In genomic region chr2:72973566-72974435, GRCh38 we compare ENCODE assay signal across 8 cellular contexts. TPM values are rescaled to one million over a fixed set of nuclear protein-coding genes. Genes with fewer than 3 reads are reported as not detected.
A peak's percentile ranks its signal among the peaks of the same experiment; 100 is the strongest.
DNase-seq lines count a peak whose midpoint lies in the region; ATAC-seq, FAIRE-seq and TF ChIP-seq lines count a peak whose summit lies in the region.

No MANE protein-coding gene starts in this region.

- H3K27ac ChIP-seq in DND-41 (ENCODE audit: low read length) (no peak overlapping the region), PC-3 (ENCODE audit: low read length) (no peak overlapping the region)

- no peak overlapping the region for H3K4me2 ChIP-seq in DND-41 (ENCODE audit: insufficient read depth, low read length)
- H3K4me2 ChIP-seq in PC-3 (ENCODE audit: low read length), result no peak overlapping the region

- no peak overlapping the region for H3K4me3 Mint-ChIP-seq in activated naive CD8-positive, alpha-beta T cell treated with anti-CD3 and anti-CD28 coated beads, Interleukin-2, amount 10 ng/mL, durations not matched to agents 7 days and 5 days

- TF ChIP-seq CTCF in DND-41 (IDR thresholded peaks at IDR 0.05; ENCODE audit: borderline replicate concordance, extremely low read depth, low read length, poor library complexity, severe bottlenecking) (peak; percentile 84), PC-3 (conservative IDR thresholded peaks at IDR 0.05; ENCODE audit: low read depth, low read length) (peak; percentile 83)

- H3K27ac Mint-ChIP-seq in activated naive CD8-positive, alpha-beta T cell treated with anti-CD3 and anti-CD28 coated beads, Interleukin-2, amount 10 ng/mL, durations not matched to agents 7 days and 5 days, result no peak overlapping the region

- DNase-seq in DND-41 (peak; percentile 59), HTR-8/SVneo (ENCODE audit: insufficient read length, low spot score) (peak; percentile 85), PC-3 (peak; percentile 72), left ventricle myocardium superior (peak; percentile 45), middle frontal gyrus (ENCODE audit: extremely low spot score, low spot score) (no peak)
- peak; percentile 49 for DNase-seq in activated naive CD8-positive, alpha-beta T cell treated with anti-CD3 and anti-CD28 coated beads, Interleukin-2, amount 10 ng/mL, durations not matched to agents 7 days and 5 days
- peak; percentile 14 for DNase-seq in stimulated activated CD4-positive, alpha-beta T cell treated with anti-CD3 and anti-CD28 coated beads, Interleukin-12 subunit alpha, Interleukin-12 subunit beta, amount 100 ng/mL, for 4 hours

- H3K9me2 ChIP-seq in PC-3 (replicated peaks; ENCODE audit: low read length), result no peaks in the 10 kb centered on the region

- peak; percentile 96 for ATAC-seq in DND-41 (ENCODE audit: insufficient read depth, low read depth)
- ATAC-seq in GM21381 (IDR thresholded peaks at IDR 0.05; ENCODE audit: unreplicated experiment), result peak; percentile 86
- ATAC-seq in PC-3, result peak; percentile 96
- ATAC-seq in activated naive CD8-positive, alpha-beta T cell treated with anti-CD3 and anti-CD28 coated beads, Interleukin-2, amount 10 ng/mL, durations not matched to agents 7 days and 5 days (ENCODE audit: low read depth), result peak; percentile 88
- peak; percentile 88 for ATAC-seq in left ventricle myocardium superior

- H3K9ac ChIP-seq in DND-41 (ENCODE audit: low read depth, low read length) (no peak overlapping the region), PC-3 (ENCODE audit: low read length) (no peak overlapping the region)

- intact Hi-C loops in PC-3 (cut with micrococcal nuclease), result loop anchor here (1.0 kb wide), 1 partner anchor 82 kb away; no protein-coding TSS in a partner anchor
- intact Hi-C loops in left ventricle myocardium superior (cut with micrococcal nuclease), result no loop called here

- H3K27me3 Mint-ChIP-seq in activated naive CD8-positive, alpha-beta T cell treated with anti-CD3 and anti-CD28 coated beads, Interleukin-2, amount 10 ng/mL, durations not matched to agents 7 days and 5 days, result peaks cover 4% of the 10 kb centered on the region

- FAIRE-seq in HTR-8/SVneo (lab: Jason Lieb, UNC), result peak; percentile 73

- no peaks in the 10 kb centered on the region for H3K79me2 ChIP-seq in DND-41 (ENCODE audit: insufficient read depth, low read length)
- H3K79me2 ChIP-seq in PC-3 (ENCODE audit: low read length), result no peaks in the 10 kb centered on the region

- H2AFZ ChIP-seq in DND-41 (ENCODE audit: low read depth, low read length), result no peak overlapping the region
- H2AFZ ChIP-seq in PC-3 (ENCODE audit: low read length), result no peak overlapping the region

- no peaks in the 10 kb centered on the region for H3K9me3 Mint-ChIP-seq in activated naive CD8-positive, alpha-beta T cell treated with anti-CD3 and anti-CD28 coated beads, Interleukin-2, amount 10 ng/mL, durations not matched to agents 7 days and 5 days

- H3F3A ChIP-seq in PC-3 (ENCODE audit: low read length, unreplicated experiment), result no peaks in the 10 kb centered on the region

- H3K4me1 ChIP-seq in DND-41 (ENCODE audit: insufficient read depth, low read length) (no peaks in the 10 kb centered on the region), PC-3 (ENCODE audit: insufficient read depth, low read length) (no peaks in the 10 kb centered on the region)

- H3K27me3 ChIP-seq in DND-41 (ENCODE audit: insufficient read depth, low read length, poor library complexity) (no peaks in the 10 kb centered on the region), PC-3 (ENCODE audit: low read length) (no peaks in the 10 kb centered on the region)

- H4K20me1 ChIP-seq in DND-41 (ENCODE audit: insufficient read depth, low read length) (no peaks in the 10 kb centered on the region), PC-3 (ENCODE audit: low read length) (no peaks in the 10 kb centered on the region)

- H3K4me3 ChIP-seq in DND-41 (ENCODE audit: low read depth in 1 of 2, low read length in 2 of 2) (no peak overlapping the region), PC-3 (ENCODE audit: low read length) (no peak overlapping the region)

- H3K36me3 Mint-ChIP-seq in activated naive CD8-positive, alpha-beta T cell treated with anti-CD3 and anti-CD28 coated beads, Interleukin-2, amount 10 ng/mL, durations not matched to agents 7 days and 5 days, result no peaks in the 10 kb centered on the region

- H3K36me3 ChIP-seq in DND-41 (ENCODE audit: insufficient read depth, low read length) (no peaks in the 10 kb centered on the region), PC-3 (ENCODE audit: low read depth, low read length) (no peaks in the 10 kb centered on the region)

- peaks cover 2% of the 10 kb centered on the region for H3K4me1 Mint-ChIP-seq in activated naive CD8-positive, alpha-beta T cell treated with anti-CD3 and anti-CD28 coated beads, Interleukin-2, amount 10 ng/mL, durations not matched to agents 7 days and 5 days

- H3K9me3 ChIP-seq in DND-41 (ENCODE audit: insufficient read depth, low read length, severe bottlenecking) (no peaks in the 10 kb centered on the region), PC-3 (ENCODE audit: low read length) (no peaks in the 10 kb centered on the region)

- CTCF ChIA-PET in PC-3 (lab: Charles Lee), result interaction anchor here (0.5 to 1.7 kb wide), 5 partner anchors 23 to 588 kb away, joined by 3 to 5 read pairs (median 4); no protein-coding TSS in a partner anchor

- POLR2A ChIA-PET in PC-3 (lab: Charles Lee; ENCODE audit: unreplicated experiment), result no interaction called here
- POLR2A ChIA-PET in activated naive CD8-positive, alpha-beta T cell treated with anti-CD3 and anti-CD28 coated beads, Interleukin-2, amount 10 ng/mL, durations not matched to agents 7 days and 5 days (lab: Charles Lee), result interaction anchor here (0.9 to 1.9 kb wide), 2 partner anchors 57 to 80 kb away, joined by 3 to 7 read pairs; partner anchors contain the start of gene EMX1

- BruUV-seq in PC-3 (replicated peaks; lab: Mats Ljungman, UMichigan), result no TSS peak

RNA-seq across cellular contexts. Expression of gene EMX1, which starts 56.5 kb away (rescaled TPM):
- not detected in 2 replicates for total RNA-seq in PC-3 (2014; rRNA removed)
- total RNA-seq in activated naive CD8-positive, alpha-beta T cell treated with anti-CD3 and anti-CD28 coated beads, Interleukin-2, amount 10 ng/mL, durations not matched to agents 7 days and 5 days, result not detected
- not detected for total RNA-seq in left ventricle myocardium superior
